ENCODE assay signal across 1 cellular context in genomic region chr10:63515002-63515763, GRCh38.
A peak's percentile ranks its signal among the peaks of the same experiment; 100 is the strongest.
TF ChIP-seq lines count a peak whose summit lies in the region.

No MANE protein-coding gene starts in this region.

TF ChIP-seq in H1, 55 proteins besides CTCF, POLR2A, EP300 and RAD21:
- TF ChIP-seq TEAD4 (IDR thresholded peaks at IDR 0.05; ENCODE audit: low read depth, low read length) = peak; percentile 92
- TF ChIP-seq TAF7 (optimal IDR thresholded peaks at IDR 0.05; ENCODE audit: borderline replicate concordance, low read depth, low read length) = no peak
- no peak for TF ChIP-seq EGR1 (IDR thresholded peaks at IDR 0.05; ENCODE audit: borderline replicate concordance, low read depth, low read length)
- peak in 1 of 2 experiments; percentile 38; a peak in 1 of 4 replicates for TF ChIP-seq SIN3A (conservative IDR thresholded peaks at IDR 0.05 in 1 of 2, IDR thresholded peaks at IDR 0.05 in 1 of 2; ENCODE audit: low read depth in 1 of 2, low read length in 2 of 2)
- no peak for TF ChIP-seq CTBP2 (IDR thresholded peaks at IDR 0.05; ENCODE audit: borderline replicate concordance, insufficient read depth, insufficient read length, low read length)
- 0 out of 2 replicates have a peak, but pooled peaks have one; percentile 34 for TF ChIP-seq BACH1 (IDR thresholded peaks at IDR 0.05; ENCODE audit: low read length)
- no peak for TF ChIP-seq ASH2L (IDR thresholded peaks at IDR 0.05; ENCODE audit: low read length)
- no peak for TF ChIP-seq KDM1A (IDR thresholded peaks at IDR 0.05; ENCODE audit: borderline replicate concordance, low read length)
- TF ChIP-seq SP1 (IDR thresholded peaks at IDR 0.05; ENCODE audit: low read depth, low read length) = peak; percentile 53; the same call in 1 of the 2 replicates
- peak; percentile 20; the same call in 1 of the 2 replicates for TF ChIP-seq CHD2 (IDR thresholded peaks at IDR 0.05; ENCODE audit: low read length)
- peak in 1 of 2 experiments; percentile 75; a peak in 1 of 4 replicates for TF ChIP-seq HDAC2 (IDR thresholded peaks at IDR 0.05; ENCODE audit: borderline replicate concordance in 1 of 2, low read depth in 2 of 2, low read length in 2 of 2)
- TF ChIP-seq TBP (IDR thresholded peaks at IDR 0.05; ENCODE audit: low read depth, low read length) = peak; percentile 56; the same call in 1 of the 2 replicates
- no peak for TF ChIP-seq EZH2 (IDR thresholded peaks at IDR 0.05; ENCODE audit: low read depth, low read length, severe bottlenecking)
- peak; percentile 24; the same call in 1 of the 2 replicates for TF ChIP-seq MAX (IDR thresholded peaks at IDR 0.05)
- TF ChIP-seq POU5F1 (IDR thresholded peaks at IDR 0.05; ENCODE audit: low read depth, low read length) = no peak
